Comparison of ENCODE assay signal across 11 cellular contexts in the genomic region with DNA sequence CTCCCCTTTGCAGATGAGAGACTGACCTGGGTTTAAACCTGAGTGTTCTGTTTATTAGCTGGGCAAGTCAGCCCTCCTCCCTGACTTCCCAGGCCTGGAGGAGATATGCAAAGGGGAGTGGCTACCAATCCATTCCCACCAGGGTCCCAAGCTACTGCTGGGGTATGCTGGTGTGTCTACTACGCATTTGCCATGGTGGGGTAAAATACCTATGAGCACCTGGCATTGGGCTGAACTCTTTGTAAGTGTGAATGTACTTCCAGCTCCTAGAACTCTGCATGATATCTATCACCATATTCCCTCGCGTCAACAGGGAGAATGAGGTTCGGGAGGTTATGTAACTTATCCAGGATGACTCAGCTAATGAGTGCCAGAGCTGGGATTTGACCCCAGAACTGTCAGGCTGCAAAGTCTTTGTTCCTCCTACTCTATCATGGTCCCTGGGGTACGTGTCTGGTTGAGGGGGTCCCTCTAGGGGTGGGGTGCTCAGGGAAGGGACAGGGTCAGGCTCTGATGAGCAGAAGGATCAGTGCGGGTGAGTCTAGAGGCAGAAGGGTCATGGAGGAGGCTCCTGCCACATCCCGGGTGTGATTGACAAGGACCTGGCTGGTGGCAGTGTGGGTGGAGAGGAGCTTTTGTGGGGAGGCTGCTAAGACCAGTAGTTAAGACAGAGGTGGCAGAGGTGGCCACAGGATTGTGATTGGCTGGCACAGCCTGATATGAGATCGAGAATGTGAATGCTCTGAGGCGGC. TPM values are rescaled to one million over a fixed set of nuclear protein-coding genes. Genes with fewer than 3 reads are reported as not detected.
DNase-seq lines count a peak whose midpoint lies in the region; ATAC-seq and TF ChIP-seq lines count a peak whose summit lies in the region.
"Had no signal": no experiment of that assay in that cellular context is flagged by ENCODE, and none has a peak within 500 bp of the region (broad histone marks: within the 10 kb centered on the region; RNA-seq: fewer than 3 reads in every experiment).

No MANE protein-coding gene starts in this region.

- 0 out of 2 replicates have a peak overlapping the region, but pooled peaks have one; percentile 26 for H4K91ac ChIP-seq in IMR-90 (ENCODE audit: insufficient read depth, low read depth, low read length)

- no peaks in the 10 kb centered on the region for H4K20me1 ChIP-seq in IMR-90 (ENCODE audit: insufficient read depth, low read length)

- TF ChIP-seq CTCF in IMR-90 (conservative IDR thresholded peaks at IDR 0.05; ENCODE audit: low read depth, low read length) (no peak), choroid plexus epithelial cell (conservative IDR thresholded peaks at IDR 0.05; ENCODE audit: low read depth, low read length) (no peak), lung (IDR thresholded peaks at IDR 0.05; ENCODE audit: control extremely low read depth, extremely low read depth) (no peak)

- H2BK5ac ChIP-seq in IMR-90 (ENCODE audit: low read depth, low read length, poor library complexity, severe bottlenecking) = peak overlapping the region; percentile 28

- H2BK120ac ChIP-seq in IMR-90 (ENCODE audit: low read depth, low read length) = no peak overlapping the region

- H3K4me3 ChIP-seq in IMR-90 (ENCODE audit: insufficient read depth, low read depth, low read length) (no peak overlapping the region), choroid plexus epithelial cell (ENCODE audit: low read depth, low read length) (no peak overlapping the region), lung (no peak overlapping the region)

- H4K5ac ChIP-seq in IMR-90 (ENCODE audit: low read depth, low read length) = peak overlapping the region; percentile 37

- TF ChIP-seq RAD21 in IMR-90 (IDR thresholded peaks at IDR 0.05; ENCODE audit: low read length) = no peak

- H3K23ac ChIP-seq in IMR-90 (ENCODE audit: low read depth, low read length) = no peak overlapping the region

- intact Hi-C loops in IMR-90 (cut with micrococcal nuclease) = no loop called here

- peak; percentile 83 for DNase-seq in AG08395 (ENCODE audit: low spot score)
- DNase-seq in IMR-90 = peak; percentile 62
- peak; percentile 69 for DNase-seq in choroid plexus epithelial cell (ENCODE audit: low read depth)
- DNase-seq in lung (ENCODE audit: low spot score) = peak; percentile 28
- DNase-seq in NCI-H748 treated with DMSO at 0.1 percent for 48 hours (lab: John Stamatoyannopoulos, UW) = no peak
- no peak for DNase-seq in activated CD4-positive, alpha-beta T cell treated with anti-CD3 and anti-CD28 coated beads for 1 hour
- DNase-seq: CD4-positive, alpha-beta memory T cell; stimulated activated CD4-positive, alpha-beta T cell treated with anti-CD3 and anti-CD28 coated beads, Interleukin-2, amount 100 ng/mL, for 48 hours had no signal

- no TSS peak for BruUV-seq in IMR-90 (replicated peaks; lab: Mats Ljungman, UMichigan)

- peak overlapping the region; percentile 6 for H2AFZ ChIP-seq in IMR-90 (replicated peaks; ENCODE audit: low read length, poor library complexity)

- in situ Hi-C loops in IMR-90 (cut with MboI; ENCODE audit: low sequenced_read_pairs) = no loop called here

- H2BK15ac ChIP-seq in IMR-90 (ENCODE audit: low read depth, low read length) = no peak overlapping the region

- ATAC-seq in IMR-90 (ENCODE audit: low read depth) (peak; percentile 60), lung (ENCODE audit: insufficient read depth, low FRiP score) (peak; percentile 19), HG02885 (IDR thresholded peaks at IDR 0.05; ENCODE audit: poor library complexity, unreplicated experiment) (no peak), GM18520 (IDR thresholded peaks at IDR 0.05; ENCODE audit: unreplicated experiment) (no peak)

- H3K36me3 ChIP-seq in IMR-90 (ENCODE audit: control insufficient read depth, insufficient read depth, low read length) = peaks cover 14% of the 10 kb centered on the region
- peaks cover 0 to 5% of the 10 kb centered on the region in 2 donors for H3K36me3 ChIP-seq in lung (ENCODE audit: control insufficient read depth in 2 of 2, insufficient read depth in 2 of 2, low read length in 2 of 2)

- no peak for TF ChIP-seq POLR2A in IMR-90 (IDR thresholded peaks at IDR 0.05; ENCODE audit: low read depth, low read length)

- no peak overlapping the region; the same call in 1 of the 2 replicates for H3K14ac ChIP-seq in IMR-90 (replicated peaks; ENCODE audit: low read depth, low read length)

- peak overlapping the region; percentile 65 for H2AK9ac ChIP-seq in IMR-90 (replicated peaks; ENCODE audit: low read depth, low read length, poor library complexity)

- no CpG with 5 or more reads among the region's 9 CpGs for WGBS in IMR-90 (ENCODE audit: extremely low coverage in 2 of 2, insufficient read length in 1 of 2), 2 experiments
- 52 to 63% methylated on average over 9 of the region's 9 CpGs for WGBS in lung, 2 donors

- peak overlapping the region; percentile 16; the same call in 1 of the 2 replicates for H3K4me2 ChIP-seq in IMR-90 (ENCODE audit: low read depth, low read length)

- H3K4me1 ChIP-seq in IMR-90 (ENCODE audit: control insufficient read depth, insufficient read depth, low read length) (peaks cover 10% of the 10 kb centered on the region), lung (ENCODE audit: control insufficient read depth in 2 of 2, insufficient read depth in 2 of 2, low read length in 2 of 2) (no peaks in the 10 kb centered on the region)

- peak overlapping the region; percentile 10 for H2AK5ac ChIP-seq in IMR-90 (ENCODE audit: low read depth, low read length)

- H4K8ac ChIP-seq in IMR-90 (ENCODE audit: low read depth in 2 of 2, low read length in 2 of 2) = peak overlapping the region in 1 of 2 experiments; percentile 39; a peak in 1 of 4 replicates

- CTCF ChIA-PET in IMR-90 (lab: Yijun Ruan, JAX) = interaction anchor here (1.1 to 2.3 kb wide), 4 partner anchors 88 to 348 kb away, joined by 4 to 8 read pairs (median 4); partner anchors contain the start of genes AHCYL1 and GNAI3

- 0 out of 2 replicates have a peak overlapping the region, but pooled peaks have one; percentile 29 for H2BK20ac ChIP-seq in IMR-90 (ENCODE audit: low read depth, low read length)

- peaks cover 6 to 8% of the 10 kb centered on the region in 2 experiments; a peak in 1 of 4 replicates for H3K79me1 ChIP-seq in IMR-90 (ENCODE audit: low read depth in 1 of 2, low read length in 2 of 2)

- no peak overlapping the region for H3K56ac ChIP-seq in IMR-90 (ENCODE audit: extremely low read depth, insufficient read depth, low read length)

- no peaks in the 10 kb centered on the region for H3K9me1 ChIP-seq in IMR-90 (ENCODE audit: insufficient read depth, low read length)

- no peak overlapping the region for H3K9ac ChIP-seq in IMR-90 (ENCODE audit: low read depth, low read length)

- peak overlapping the region; percentile 24; the same call in 1 of the 2 replicates for H3K4ac ChIP-seq in IMR-90 (ENCODE audit: low read depth, low read length)

- H3K9me3 ChIP-seq in IMR-90 (ENCODE audit: control insufficient read depth, insufficient read depth, low read length) (no peaks in the 10 kb centered on the region), lung (ENCODE audit: control insufficient read depth in 2 of 2, insufficient read depth in 1 of 2, low read length in 1 of 2) (no peaks in the 10 kb centered on the region)

- POLR2A ChIA-PET in IMR-90 (lab: Charles Lee; ENCODE audit: unreplicated experiment) = interaction anchor here (0.6 kb wide), 1 partner anchor 103 kb away, joined by 3 read pairs; no protein-coding TSS in a partner anchor

- peak overlapping the region; percentile 33; the same call in 1 of the 2 replicates for H3K18ac ChIP-seq in IMR-90 (ENCODE audit: low read depth, low read length)

- H3K27me3 ChIP-seq in IMR-90 (ENCODE audit: control insufficient read depth, insufficient read depth, low read length) (no peaks in the 10 kb centered on the region), lung (ENCODE audit: control insufficient read depth, insufficient read depth) (no peaks in the 10 kb centered on the region)

- no peak overlapping the region for H3K27ac ChIP-seq in IMR-90 (ENCODE audit: insufficient read depth, low read length)
- H3K27ac ChIP-seq in lung (ENCODE audit: low read depth in 1 of 2, low read length in 1 of 2) = no peak overlapping the region

- dilution Hi-C loops in IMR-90 (cut with HindIII; ENCODE audit: low sequenced_read_pairs, unreplicated experiment) = no loop called here

TF ChIP-seq in IMR-90, 13 proteins besides CTCF, POLR2A, EP300 and RAD21 (continues in another document):
- TF ChIP-seq MXI1 (IDR thresholded peaks at IDR 0.05; ENCODE audit: borderline replicate concordance, low read depth, low read length) = no peak

RNA-seq across cellular contexts. Expression of gene AMPD2, which starts 16.7 kb away (rescaled TPM):
- total RNA-seq in IMR-90 (2012; rRNA removed) = 50.3 and 61.5 TPM in 2 replicates
- 103 and 116 TPM in 2 replicates for polyA plus RNA-seq in IMR-90 (2012; rRNA removed)
- 64.5 and 81.2 TPM in 2 replicates for polyA plus RNA-seq in IMR-90 (2012; cell fraction: cytosol; rRNA removed)
- 569 and 1,268 TPM in 2 replicates for polyA plus RNA-seq in IMR-90 (2012; cell fraction: nucleus; rRNA removed; ENCODE audit: low replicate concordance)
- total RNA-seq in lung = 10 to 100 TPM; 35.8 to 57.4 TPM
- polyA plus RNA-seq in lung = 10 to 100 TPM; 16.7 to 53.2 TPM

RNA-seq across cellular contexts. Expression of gene GNAT2, which starts 17.0 kb away (rescaled TPM):
- total RNA-seq in IMR-90 (2012; rRNA removed) (0.28 and 0.36 TPM in 2 replicates), lung (not detected)
- polyA plus RNA-seq in IMR-90 (2012; rRNA removed) (0.17 and 0.26 TPM in 2 replicates), lung (under 1 TPM in 1 of 2 donors, not detected in 1; 0.24 TPM)
- 0.07 TPM in 1 of 2 replicates, not detected in the other for polyA plus RNA-seq in IMR-90 (2012; cell fraction: cytosol; rRNA removed)
- 0.10 TPM in 1 of 2 replicates, not detected in the other for polyA plus RNA-seq in IMR-90 (2012; cell fraction: nucleus; rRNA removed; ENCODE audit: low replicate concordance)
- total RNA-seq: CD4-positive, alpha-beta memory T cell; mesenteric fat pad had no signal
- polyA plus RNA-seq: CD4-positive, alpha-beta memory T cell had no signal

RNA-seq across cellular contexts. Expression of gene GSTM4, which starts 19.5 kb away (rescaled TPM):
- 6.4 and 10.4 TPM in 2 replicates for total RNA-seq in IMR-90 (2012; rRNA removed)
- polyA plus RNA-seq in IMR-90 (2012; rRNA removed) = 37.8 and 42.2 TPM in 2 replicates
- polyA plus RNA-seq in IMR-90 (2012; cell fraction: cytosol; rRNA removed) = 29.1 and 38.2 TPM in 2 replicates
- 28.6 and 35.6 TPM in 2 replicates for polyA plus RNA-seq in IMR-90 (2012; cell fraction: nucleus; rRNA removed; ENCODE audit: low replicate concordance)
- total RNA-seq in lung = 10 to 100 TPM; 18.6 to 19.7 TPM
- polyA plus RNA-seq in lung = 10 to 100 TPM in 1 of 2 donors, 1 to 10 TPM in 1; 8.8 to 17.1 TPM

RNA-seq across cellular contexts. Expression of gene GSTM2, which starts 31.5 kb away (rescaled TPM):
- total RNA-seq in IMR-90 (2012; rRNA removed) (6.9 and 10.2 TPM in 2 replicates), lung (100 to 1,000 TPM in 1 of 2 donors, 10 to 100 TPM in 1; 27.6 to 106 TPM)
- polyA plus RNA-seq in IMR-90 (2012; rRNA removed) (85.5 and 93.9 TPM in 2 replicates), lung (10 to 100 TPM in 1 of 2 donors, 1 to 10 TPM in 1; 7.7 to 51.7 TPM)
- 35.3 and 55.1 TPM in 2 replicates for polyA plus RNA-seq in IMR-90 (2012; cell fraction: cytosol; rRNA removed)
- 360 and 610 TPM in 2 replicates for polyA plus RNA-seq in IMR-90 (2012; cell fraction: nucleus; rRNA removed; ENCODE audit: low replicate concordance)

RNA-seq across cellular contexts. Expression of gene GSTM1, which starts 51.2 kb away (rescaled TPM):
- total RNA-seq in IMR-90 (2012; rRNA removed) (not detected in 2 replicates), lung (not detected)
- polyA plus RNA-seq in IMR-90 (2012; rRNA removed) (not detected in 2 replicates), lung (10 to 100 TPM in 1 of 2 donors, under 1 TPM in 1; 0.10 to 36.9 TPM)
- not detected in 2 replicates for polyA plus RNA-seq in IMR-90 (2012; cell fraction: cytosol; rRNA removed)
- 0.24 TPM in 1 of 2 replicates, not detected in the other for polyA plus RNA-seq in IMR-90 (2012; cell fraction: nucleus; rRNA removed; ENCODE audit: low replicate concordance)
- total RNA-seq: CD4-positive, alpha-beta memory T cell; mesenteric fat pad had no signal

Comparison
In these comparisons a context has a peak if more than half of its experiments do, and no peak if none do; other contexts are left out.
1. DNase-seq: peak in AG08395 (single experiment), IMR-90 (single experiment), choroid plexus epithelial cell (single experiment) and lung (single experiment); none in NCI-H748 treated with DMSO at 0.1 percent for 48 hours (single experiment) and activated CD4-positive, alpha-beta T cell treated with anti-CD3 and anti-CD28 coated beads for 1 hour (single experiment).
2. ATAC-seq: peak in IMR-90 (single experiment) and lung (single experiment); none in HG02885 (single experiment) and GM18520 (single experiment).